In the genomic region with DNA sequence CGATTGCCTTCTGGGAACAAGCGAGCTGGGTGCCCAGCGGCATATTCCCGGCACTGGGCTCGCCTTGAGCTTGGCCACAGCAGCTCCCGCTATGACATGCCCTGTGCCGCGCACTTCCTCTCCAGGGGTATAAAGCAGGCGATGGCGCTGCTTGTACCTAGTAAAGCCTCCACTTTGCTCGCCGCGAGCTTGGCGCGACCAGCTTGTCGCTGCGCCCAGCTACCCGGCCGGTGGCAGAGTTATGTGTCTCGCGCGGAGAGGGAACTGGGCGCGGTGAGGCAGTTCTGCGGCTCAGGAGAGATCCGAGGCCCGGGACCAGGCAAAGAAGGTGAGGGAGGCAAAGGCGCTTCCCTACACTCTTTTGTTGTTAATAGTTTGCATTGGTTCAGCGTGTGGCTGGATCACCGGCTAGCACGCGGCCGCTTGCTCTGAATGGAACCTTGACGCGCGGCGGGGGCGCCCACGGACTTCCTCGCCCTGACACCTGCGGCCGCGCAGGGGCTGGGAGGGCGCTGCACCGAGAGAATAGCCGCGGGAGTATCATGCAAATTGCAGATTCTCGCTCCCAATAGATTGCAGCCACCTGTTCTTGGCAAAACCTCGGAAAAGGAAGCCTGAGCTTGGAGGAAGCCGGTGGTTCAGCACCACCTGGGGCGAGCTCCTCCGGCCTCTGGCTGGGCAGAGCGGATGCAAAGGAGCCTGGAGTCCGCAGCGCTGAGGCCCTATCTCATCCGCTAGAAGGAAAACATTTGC, we compare ENCODE assay signal across 9 cellular contexts. TPM values are rescaled to one million over a fixed set of nuclear protein-coding genes. Genes with fewer than 3 reads are reported as not detected.
A peak's percentile ranks its signal among the peaks of the same experiment; 100 is the strongest.
DNase-seq lines count a peak whose midpoint lies in the region; ATAC-seq and TF ChIP-seq lines count a peak whose summit lies in the region.
"Had no signal": no experiment of that assay in that cellular context is flagged by ENCODE, and none has a peak within 500 bp of the region (broad histone marks: within the 10 kb centered on the region; RNA-seq: fewer than 3 reads in every experiment).

No MANE protein-coding gene starts in this region.

- H3K9ac ChIP-seq in BLaER1 treated with 17β-estradiol and CSF1 and Interleukin-3, amounts not matched to agents 10 nM and 100 nM = no peak overlapping the region; a peak in 1 of 22 replicates

- intact Hi-C loops in dorsolateral prefrontal cortex (cut with DNase I) = loop anchor here (5.0 to 10.0 kb wide), 4 partner anchors 154 to 406 kb away; a partner anchor contains a TSS

- peak overlapping the region; percentile 71 for H3K4me3 Mint-ChIP-seq in activated naive CD8-positive, alpha-beta T cell treated with anti-CD3 and anti-CD28 coated beads, Interleukin-2, amount 10 ng/mL, durations not matched to agents 7 days and 5 days

- peaks cover 57 to 68% (median 62%) of the 10 kb centered on the region in 10 experiments for H3K4me1 ChIP-seq in BLaER1 treated with 17β-estradiol and CSF1 and Interleukin-3, amounts not matched to agents 10 nM and 100 nM
- peaks cover 70% of the 10 kb centered on the region for H3K4me1 ChIP-seq in mononuclear cell (ENCODE audit: insufficient read depth, low read length)

- H3K4me1 Mint-ChIP-seq in activated naive CD8-positive, alpha-beta T cell treated with anti-CD3 and anti-CD28 coated beads, Interleukin-2, amount 10 ng/mL, durations not matched to agents 7 days and 5 days = peaks cover 39% of the 10 kb centered on the region

- H3K36me3 ChIP-seq in BLaER1 treated with 17β-estradiol and CSF1 and Interleukin-3, amounts not matched to agents 10 nM and 100 nM = peaks cover 2 to 13% (median 9%) of the 10 kb centered on the region in 11 experiments; a peak in 20 of 22 replicates

- peaks cover 12 to 73% (median 69%) of the 10 kb centered on the region in 11 experiments; a peak in 21 of 22 replicates for H4K20me1 ChIP-seq in BLaER1 treated with 17β-estradiol and CSF1 and Interleukin-3, amounts not matched to agents 10 nM and 100 nM

- H3K27ac Mint-ChIP-seq in activated naive CD8-positive, alpha-beta T cell treated with anti-CD3 and anti-CD28 coated beads, Interleukin-2, amount 10 ng/mL, durations not matched to agents 7 days and 5 days = no peak overlapping the region

- peak; percentile 43 for DNase-seq in HT-29 (ENCODE audit: low spot score)
- peak; percentile 63 for DNase-seq in activated naive CD8-positive, alpha-beta T cell treated with anti-CD3 and anti-CD28 coated beads, Interleukin-2, amount 10 ng/mL, durations not matched to agents 7 days and 5 days
- DNase-seq in NCI-H1417 (lab: John Stamatoyannopoulos, UW) = no peak
- DNase-seq in HK-2 (ENCODE audit: unreplicated experiment) = no peak
- no peak for DNase-seq in dorsolateral prefrontal cortex
- DNase-seq: adrenal gland had no signal

- ATAC-seq in activated naive CD8-positive, alpha-beta T cell treated with anti-CD3 and anti-CD28 coated beads, Interleukin-2, amount 10 ng/mL, durations not matched to agents 7 days and 5 days (ENCODE audit: low read depth) = no peak
- no peak for ATAC-seq in HG03342 (IDR thresholded peaks at IDR 0.05; ENCODE audit: unreplicated experiment)

- TF ChIP-seq CTCF in dorsolateral prefrontal cortex (IDR thresholded peaks at IDR 0.05 in 54 of 56, conservative IDR thresholded peaks at IDR 0.05 in 2 of 56; ENCODE audit: low read depth in 1 of 56, partially characterized antibody in 56 of 56) = no peak

- POLR2A ChIA-PET in activated naive CD8-positive, alpha-beta T cell treated with anti-CD3 and anti-CD28 coated beads, Interleukin-2, amount 10 ng/mL, durations not matched to agents 7 days and 5 days (lab: Charles Lee) = interaction anchor here (1.0 to 3.0 kb wide), 5 partner anchors 9 to 198 kb away, joined by 3 to 9 read pairs (median 3); a partner anchor contains a TSS

- peak overlapping the region; percentile 37 to 60 (median 44); a peak in 18 of 20 replicates for H3K4me3 ChIP-seq in BLaER1 treated with 17β-estradiol and CSF1 and Interleukin-3, amounts not matched to agents 10 nM and 100 nM
- H3K4me3 ChIP-seq in mononuclear cell (ENCODE audit: low read length) (peak overlapping the region; percentile 8), dorsolateral prefrontal cortex (peak overlapping the region in 25 of 59 donors; percentile 1 to 47 (median 26))

- no peak overlapping the region for H3K27ac ChIP-seq in BLaER1 treated with 17β-estradiol and CSF1 and Interleukin-3, amounts not matched to agents 10 nM and 100 nM
- no peak overlapping the region for H3K27ac ChIP-seq in dorsolateral prefrontal cortex
- H3K27ac ChIP-seq: adrenal gland had no signal

- no peaks in the 10 kb centered on the region for H3K9me3 Mint-ChIP-seq in activated naive CD8-positive, alpha-beta T cell treated with anti-CD3 and anti-CD28 coated beads, Interleukin-2, amount 10 ng/mL, durations not matched to agents 7 days and 5 days

- peaks cover 7% of the 10 kb centered on the region for H3K36me3 Mint-ChIP-seq in activated naive CD8-positive, alpha-beta T cell treated with anti-CD3 and anti-CD28 coated beads, Interleukin-2, amount 10 ng/mL, durations not matched to agents 7 days and 5 days

- peaks cover 0 to 7% (median 0%) of the 10 kb centered on the region in 11 experiments; a peak in 4 of 22 replicates for H3K9me3 ChIP-seq in BLaER1 treated with 17β-estradiol and CSF1 and Interleukin-3, amounts not matched to agents 10 nM and 100 nM (replicated peaks in 1 of 11)
- no peaks in the 10 kb centered on the region for H3K9me3 ChIP-seq in mononuclear cell (ENCODE audit: low read depth, low read length)
- H3K9me3 ChIP-seq: adrenal gland had no signal

- H3K27me3 ChIP-seq in BLaER1 treated with 17β-estradiol and CSF1 and Interleukin-3, amounts not matched to agents 10 nM and 100 nM = peaks cover 74 to 77% (median 76%) of the 10 kb centered on the region in 11 experiments
- H3K27me3 ChIP-seq in mononuclear cell (ENCODE audit: insufficient read depth, low read length) (peaks cover 68% of the 10 kb centered on the region), dorsolateral prefrontal cortex (peaks cover 25 to 74% (median 68%) of the 10 kb centered on the region in 45 donors)

- H3K27me3 Mint-ChIP-seq in activated naive CD8-positive, alpha-beta T cell treated with anti-CD3 and anti-CD28 coated beads, Interleukin-2, amount 10 ng/mL, durations not matched to agents 7 days and 5 days = peaks cover 29% of the 10 kb centered on the region

- H3K4me2 ChIP-seq in BLaER1 treated with 17β-estradiol and CSF1 and Interleukin-3, amounts not matched to agents 10 nM and 100 nM = peak overlapping the region; percentile 66 to 99 (median 80)

RNA-seq across cellular contexts. Expression of a gene that starts 3.0 kb away (rescaled TPM):
- 264 and 274 TPM in 2 replicates for total RNA-seq in HT-29 (2014; rRNA removed; shearing (Covaris generic))
- total RNA-seq in activated naive CD8-positive, alpha-beta T cell treated with anti-CD3 and anti-CD28 coated beads, Interleukin-2, amount 10 ng/mL, durations not matched to agents 7 days and 5 days = 100 to 1,000 TPM; 254 to 265 TPM
- total RNA-seq in mononuclear cell = 99.9 TPM
- total RNA-seq in dorsolateral prefrontal cortex = 10 to 100 TPM; 42.8 to 88.8 (median 64.1) TPM

RNA-seq across cellular contexts. Expression of a gene that starts 3.2 kb away (rescaled TPM):
- total RNA-seq in HT-29 (2014; rRNA removed; shearing (Covaris generic)) = not detected in 2 replicates
- total RNA-seq in activated naive CD8-positive, alpha-beta T cell treated with anti-CD3 and anti-CD28 coated beads, Interleukin-2, amount 10 ng/mL, durations not matched to agents 7 days and 5 days = not detected
- total RNA-seq in mononuclear cell (not detected), dorsolateral prefrontal cortex (not detected)
- total RNA-seq: adrenal gland had no signal

RNA-seq across cellular contexts. Expression of a gene that starts 15.4 kb away (rescaled TPM):
- not detected in 2 replicates for total RNA-seq in HT-29 (2014; rRNA removed; shearing (Covaris generic))
- not detected for total RNA-seq in activated naive CD8-positive, alpha-beta T cell treated with anti-CD3 and anti-CD28 coated beads, Interleukin-2, amount 10 ng/mL, durations not matched to agents 7 days and 5 days
- total RNA-seq in mononuclear cell (not detected), dorsolateral prefrontal cortex (not detected)

Comparison
In these comparisons a context has a peak if more than half of its experiments do, and no peak if none do; other contexts are left out.
1. DNase-seq: peak in HT-29 (single experiment) and activated naive CD8-positive, alpha-beta T cell treated with anti-CD3 and anti-CD28 coated beads, Interleukin-2, amount 10 ng/mL, durations not matched to agents 7 days and 5 days (single experiment); none in NCI-H1417 (0 of 3), HK-2 (single experiment) and dorsolateral prefrontal cortex (0 of 10).